Comparison of ENCODE assay signal across 24 cellular contexts in the genomic region with DNA sequence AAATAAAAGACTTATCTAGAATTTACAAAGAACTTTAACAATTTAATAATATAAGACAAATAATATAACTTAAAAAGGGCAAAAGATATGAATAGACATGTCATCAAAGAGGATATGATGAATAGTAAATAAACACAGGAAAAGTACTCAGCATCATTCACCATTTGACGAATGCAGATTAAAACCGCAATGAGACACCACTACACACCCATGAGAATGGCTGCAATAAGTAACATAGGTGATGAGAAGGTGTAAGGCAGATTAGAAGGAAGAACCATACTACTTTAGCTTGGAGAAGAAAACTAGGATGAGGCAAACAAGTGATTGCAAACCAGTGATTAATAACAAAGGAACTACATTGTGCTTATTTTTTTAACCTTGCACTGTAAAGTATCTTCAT.
"Had no signal": no experiment of that assay in that cellular context is flagged by ENCODE, and none has a peak within 500 bp of the region (broad histone marks: within the 10 kb centered on the region; RNA-seq: fewer than 3 reads in every experiment).

No MANE protein-coding gene starts in this region.

- DNase-seq: activated CD4-positive, alpha-beta memory T cell treated with anti-CD3 and anti-CD28 coated beads, Interleukin-2, amount 10 ng/mL, durations not matched to agents 7 days and 5 days; activated CD4-positive, alpha-beta T cell treated with anti-CD3 and anti-CD28 coated beads for 36 hours; activated CD4-positive, alpha-beta T cell treated with anti-CD3 and anti-CD28 coated beads, Interleukin-2, amount 50 U/mL, for 1 hour; activated gamma-delta T cell treated with Interleukin-2 at 50 U/mL for 16 hours; activated naive CD4-positive, alpha-beta T cell treated with anti-CD3 and anti-CD28 coated beads, Interleukin-2, amount 10 ng/mL, durations not matched to agents 7 days and 5 days; activated naive CD8-positive, alpha-beta T cell treated with anti-CD3 and anti-CD28 coated beads for 36 hours; activated T-cell treated with anti-CD3 and anti-CD28 coated beads for 4 hours; activated T-cell treated with anti-CD3 and anti-CD28 coated beads, Interleukin-2, amount 50 U/mL, for 72 hours; brain microvascular endothelial cell; caudate nucleus; KG1; NCI-H1092; NCI-H1417; NCI-H2029; NCI-H2107; NCI-H345; NCI-H510A; NCI-H69; NK-92 treated with Interleukin-12 subunit alpha and Interleukin-12 subunit beta, amount 100 ng/mL, for 24 hours; OCI-M1; T-helper 1 cell; WERI-Rb-1 had no signal

- H3K27ac ChIP-seq: brain microvascular endothelial cell, SK-N-MC, WERI-Rb-1 had no signal

- H3K36me3 ChIP-seq: brain microvascular endothelial cell, WERI-Rb-1 had no signal

- ATAC-seq: activated CD4-positive, alpha-beta T cell treated with anti-CD3 and anti-CD28 coated beads for 36 hours; activated T-cell treated with anti-CD3 and anti-CD28 coated beads, Interleukin-2, amount 50 U/mL, for 72 hours; Right ventricle myocardium inferior had no signal

- H3K4me3 ChIP-seq: SK-N-MC had no signal
